14 cellular contexts compared by ENCODE assay signal in the genomic region with DNA sequence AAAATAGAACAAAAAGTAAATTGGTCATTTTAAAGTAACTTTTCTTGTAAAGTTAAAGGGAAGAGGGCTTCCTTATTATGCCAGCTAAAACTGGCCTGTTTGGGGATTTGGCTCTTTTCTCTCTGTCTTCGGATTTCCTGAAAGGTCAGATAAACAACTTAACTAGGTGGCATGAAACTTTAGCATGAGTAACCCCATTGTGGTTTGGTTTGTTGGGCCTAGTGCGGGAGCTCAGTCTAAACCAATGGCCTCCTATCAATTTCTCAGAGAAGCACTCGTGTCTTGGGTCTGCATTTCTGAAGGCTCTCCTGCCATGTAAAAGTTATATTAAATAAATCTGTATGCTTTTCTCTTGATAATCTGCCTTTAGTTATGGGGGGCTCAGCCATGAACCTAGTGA.
"Had no signal": no experiment of that assay in that cellular context is flagged by ENCODE, and none has a peak within 500 bp of the region (broad histone marks: within the 10 kb centered on the region; RNA-seq: fewer than 3 reads in every experiment).

No MANE protein-coding gene starts in this region.

- H3K9me3 ChIP-seq: colonic mucosa, esophagus squamous epithelium, heart left ventricle, neutrophil had no signal

- H3K4me1 Mint-ChIP-seq: naive B cell had no signal

- H3K4me3 Mint-ChIP-seq: naive B cell had no signal

- H3K36me3 ChIP-seq: colonic mucosa, esophagus squamous epithelium, heart left ventricle, neutrophil had no signal

- H3K27ac Mint-ChIP-seq: naive B cell had no signal

- H3K4me3 ChIP-seq: colonic mucosa, esophagus squamous epithelium, heart left ventricle, lung, skin epidermis had no signal

- ATAC-seq: heart left ventricle, left colon had no signal

- H3K27ac ChIP-seq: colonic mucosa, esophagus squamous epithelium, heart left ventricle, neutrophil, skin epidermis had no signal

- H3K27me3 ChIP-seq: colonic mucosa, esophagus squamous epithelium, heart left ventricle had no signal

- H3K4me1 ChIP-seq: colonic mucosa, esophagus squamous epithelium had no signal

- DNase-seq: activated CD4-positive, CD25-positive, alpha-beta regulatory T cell treated with anti-CD3 and anti-CD28 coated beads, Interleukin-2, amount 50 U/mL, for 72 hours; activated effector memory CD4-positive, alpha-beta T cell treated with Interleukin-2 at 50 U/mL for 16 hours; caudate nucleus; colonic mucosa; esophagus squamous epithelium; heart left ventricle; left colon; naive B cell; posterior cingulate gyrus; substantia nigra; trophoblast cell had no signal

- H3K36me3 Mint-ChIP-seq: naive B cell had no signal
